ENCODE assay signal across 8 cellular contexts in genomic region chr19:7505682-7506384, GRCh38. TPM values are rescaled to one million over a fixed set of nuclear protein-coding genes. Genes with fewer than 3 reads are reported as not detected.
A peak's percentile ranks its signal among the peaks of the same experiment; 100 is the strongest.
DNase-seq lines count a peak whose midpoint lies in the region; ATAC-seq, FAIRE-seq and TF ChIP-seq lines count a peak whose summit lies in the region.

No MANE protein-coding gene starts in this region.

- CTCF ChIA-PET in CD4-positive, alpha-beta T cell (lab: Charles Lee), result no interaction called here
- CTCF ChIA-PET in WTC11 (lab: Charles Lee), result interaction anchor here (0.5 to 3.6 kb wide), 18 partner anchors 8 to 438 kb away, joined by 3 to 33 read pairs (median 4); partner anchors contain the start of genes MCOLN1, TIMM44, TRAPPC5 and ZNF358

- H3K4me3 Mint-ChIP-seq in CD4-positive, alpha-beta T cell, result no peak overlapping the region
- H3K4me3 Mint-ChIP-seq in WTC11, result peak overlapping the region; percentile 67

- H3K27ac ChIP-seq in CD4-positive, alpha-beta T cell (ENCODE audit: low read depth, low read length), result no peak overlapping the region
- no peak overlapping the region for H3K27ac ChIP-seq in iPS-18a (ENCODE audit: low read length)

- H3K9me3 ChIP-seq in CD4-positive, alpha-beta T cell (ENCODE audit: control insufficient read depth, low read length), result no peaks in the 10 kb centered on the region
- H3K9me3 ChIP-seq in HAP-1 (peaks cover 2% of the 10 kb centered on the region; the same call in 1 of the 2 replicates), iPS-18a (ENCODE audit: control insufficient read depth, low read depth, low read length) (no peaks in the 10 kb centered on the region)

- in situ Hi-C loops in HAP-1 (cut with MboI; ENCODE audit: low sequenced_read_pairs), result no loop called here

- H3K9ac ChIP-seq in iPS-18a (ENCODE audit: low read length), result no peak overlapping the region

- peaks cover 16% of the 10 kb centered on the region for H3K4me1 Mint-ChIP-seq in CD4-positive, alpha-beta T cell (ENCODE audit: low read depth)
- H3K4me1 Mint-ChIP-seq in WTC11, result peaks cover 19% of the 10 kb centered on the region

- peak in 1 of 10 experiments; percentile 10 for DNase-seq in CD4-positive, alpha-beta T cell
- peak in 1 of 2 experiments; percentile 74 for DNase-seq in HAP-1 (ENCODE audit: low spot score in 2 of 2)
- peak; percentile 88 for DNase-seq in WTC11 (ENCODE audit: low spot score)
- peak; percentile 54 for DNase-seq in urothelium cell line (ENCODE audit: low spot score)
- DNase-seq in D721Med (ENCODE audit: insufficient read length, low spot score), result no peak
- DNase-seq in Ammon's horn (ENCODE audit: low spot score), result no peak

- H3K27ac Mint-ChIP-seq in CD4-positive, alpha-beta T cell, result no peak overlapping the region
- no peak overlapping the region for H3K27ac Mint-ChIP-seq in WTC11

- no peak for FAIRE-seq in urothelium cell line (lab: Jason Lieb, UNC)
- no peak for FAIRE-seq in D721Med (lab: Jason Lieb, UNC)

- peaks cover 5% of the 10 kb centered on the region for H3K9me3 Mint-ChIP-seq in CD4-positive, alpha-beta T cell
- no peaks in the 10 kb centered on the region for H3K9me3 Mint-ChIP-seq in WTC11

- POLR2A ChIA-PET in CD4-positive, alpha-beta T cell (lab: Charles Lee), result interaction anchor here (0.8 kb wide), 2 partner anchors 9 to 17 kb away, joined by 3 read pairs; partner anchors contain the start of gene MCOLN1
- POLR2A ChIA-PET in WTC11 (lab: Charles Lee), result interaction anchor here (0.5 to 2.0 kb wide), 8 partner anchors 10 to 547 kb away, joined by 3 to 8 read pairs (median 3); partner anchors contain the start of genes MCOLN1, PEX11G and ZNF358

- peaks cover 14% of the 10 kb centered on the region; the same call in 1 of the 2 replicates for H3K4me1 ChIP-seq in HAP-1
- H3K4me1 ChIP-seq in iPS-18a (ENCODE audit: control insufficient read depth, low read depth, low read length), result peaks cover 3% of the 10 kb centered on the region

- H3K36me3 ChIP-seq in HAP-1 (replicated peaks) (no peaks in the 10 kb centered on the region), iPS-18a (ENCODE audit: control insufficient read depth, low read depth, low read length) (no peaks in the 10 kb centered on the region)

- no peak for TF ChIP-seq CTCF in CD4-positive, alpha-beta T cell (IDR thresholded peaks at IDR 0.05)
- TF ChIP-seq CTCF in WTC11 (IDR thresholded peaks at IDR 0.05) (no peak), D721Med (IDR thresholded peaks at IDR 0.05; ENCODE audit: insufficient read depth, missing control alignments) (no peak)

- intact Hi-C loops in CD4-positive, alpha-beta T cell (cut with DNase I, micrococcal nuclease), result no loop called here

- no peaks in the 10 kb centered on the region for H3K36me3 Mint-ChIP-seq in CD4-positive, alpha-beta T cell (ENCODE audit: low read depth)
- H3K36me3 Mint-ChIP-seq in WTC11, result no peaks in the 10 kb centered on the region

- peak overlapping the region; percentile 40 for H3K4me3 ChIP-seq in HAP-1
- H3K4me3 ChIP-seq in iPS-18a (ENCODE audit: low read length), result peak overlapping the region; percentile 51

- H3K27me3 Mint-ChIP-seq in CD4-positive, alpha-beta T cell, result peaks cover 59% of the 10 kb centered on the region
- H3K27me3 Mint-ChIP-seq in WTC11 (ENCODE audit: low read depth), result peaks cover 54% of the 10 kb centered on the region

- peaks cover 30% of the 10 kb centered on the region for H3K27me3 ChIP-seq in CD4-positive, alpha-beta T cell (ENCODE audit: control insufficient read depth, insufficient read depth, low read length)
- H3K27me3 ChIP-seq in HAP-1 (ENCODE audit: low read depth), result no peaks in the 10 kb centered on the region
- peaks cover 15% of the 10 kb centered on the region for H3K27me3 ChIP-seq in iPS-18a (ENCODE audit: control insufficient read depth, insufficient read depth, low read length)

- ATAC-seq in CD4-positive, alpha-beta T cell (ENCODE audit: poor library complexity), result peak; percentile 68
- peak; percentile 43 for ATAC-seq in WTC11
- ATAC-seq in GM21367 (IDR thresholded peaks at IDR 0.05; ENCODE audit: unreplicated experiment), result no peak

TF ChIP-seq in WTC11, 78 proteins besides CTCF, POLR2A, EP300 and RAD21:
- peak; percentile 28 for TF ChIP-seq FOXK1 (CRISPR knock-in tag; IDR thresholded peaks at IDR 0.05)
- TF ChIP-seq, protein P1, sequence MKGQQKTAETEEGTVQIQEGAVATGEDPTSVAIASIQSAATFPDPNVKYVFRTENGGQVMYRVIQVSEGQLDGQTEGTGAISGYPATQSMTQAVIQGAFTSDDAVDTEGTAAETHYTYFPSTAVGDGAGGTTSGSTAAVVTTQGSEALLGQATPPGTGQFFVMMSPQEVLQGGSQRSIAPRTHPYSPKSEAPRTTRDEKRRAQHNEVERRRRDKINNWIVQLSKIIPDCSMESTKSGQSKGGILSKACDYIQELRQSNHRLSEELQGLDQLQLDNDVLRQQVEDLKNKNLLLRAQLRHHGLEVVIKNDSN (CRISPR knock-in tag; IDR thresholded peaks at IDR 0.05), result peak; percentile 81; the same call in 1 of the 2 replicates
- TF ChIP-seq USF2 (CRISPR knock-in tag; IDR thresholded peaks at IDR 0.05), result peak; percentile 82
- TF ChIP-seq, protein P2, sequence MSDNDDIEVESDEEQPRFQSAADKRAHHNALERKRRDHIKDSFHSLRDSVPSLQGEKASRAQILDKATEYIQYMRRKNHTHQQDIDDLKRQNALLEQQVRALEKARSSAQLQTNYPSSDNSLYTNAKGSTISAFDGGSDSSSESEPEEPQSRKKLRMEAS (CRISPR knock-in tag; IDR thresholded peaks at IDR 0.05), result peak; percentile 80
- TF ChIP-seq, protein P3, sequence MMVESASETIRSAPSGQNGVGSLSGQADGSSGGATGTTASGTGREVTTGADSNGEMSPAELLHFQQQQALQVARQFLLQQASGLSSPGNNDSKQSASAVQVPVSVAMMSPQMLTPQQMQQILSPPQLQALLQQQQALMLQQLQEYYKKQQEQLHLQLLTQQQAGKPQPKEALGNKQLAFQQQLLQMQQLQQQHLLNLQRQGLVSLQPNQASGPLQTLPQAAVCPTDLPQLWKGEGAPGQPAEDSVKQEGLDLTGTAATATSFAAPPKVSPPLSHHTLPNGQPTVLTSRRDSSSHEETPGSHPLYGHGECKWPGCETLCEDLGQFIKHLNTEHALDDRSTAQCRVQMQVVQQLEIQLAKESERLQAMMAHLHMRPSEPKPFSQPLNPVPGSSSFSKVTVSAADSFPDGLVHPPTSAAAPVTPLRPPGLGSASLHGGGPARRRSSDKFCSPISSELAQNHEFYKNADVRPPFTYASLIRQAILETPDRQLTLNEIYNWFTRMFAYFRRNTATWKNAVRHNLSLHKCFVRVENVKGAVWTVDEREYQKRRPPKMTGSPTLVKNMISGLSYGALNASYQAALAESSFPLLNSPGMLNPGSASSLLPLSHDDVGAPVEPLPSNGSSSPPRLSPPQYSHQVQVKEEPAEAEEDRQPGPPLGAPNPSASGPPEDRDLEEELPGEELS (CRISPR knock-in tag; IDR thresholded peaks at IDR 0.05), result 0 out of 2 replicates have a peak, but pooled peaks have one; percentile 12
- TF ChIP-seq ZSCAN18 (CRISPR knock-in tag; IDR thresholded peaks at IDR 0.05), result no peak
- TF ChIP-seq, protein P4, sequence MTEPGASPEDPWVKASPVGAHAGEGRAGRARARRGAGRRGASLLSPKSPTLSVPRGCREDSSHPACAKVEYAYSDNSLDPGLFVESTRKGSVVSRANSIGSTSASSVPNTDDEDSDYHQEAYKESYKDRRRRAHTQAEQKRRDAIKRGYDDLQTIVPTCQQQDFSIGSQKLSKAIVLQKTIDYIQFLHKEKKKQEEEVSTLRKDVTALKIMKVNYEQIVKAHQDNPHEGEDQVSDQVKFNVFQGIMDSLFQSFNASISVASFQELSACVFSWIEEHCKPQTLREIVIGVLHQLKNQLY (CRISPR knock-in tag; IDR thresholded peaks at IDR 0.05), result no peak
- 0 out of 2 replicates have a peak, but pooled peaks have one; percentile 23 for TF ChIP-seq SP1 (CRISPR knock-in tag; conservative IDR thresholded peaks at IDR 0.05)

RNA-seq across cellular contexts. Expression of gene ZNF358, which starts 10.1 kb away (rescaled TPM):
- 1 to 10 TPM; 5.1 to 5.2 TPM for total RNA-seq in CD4-positive, alpha-beta T cell
- total RNA-seq in WTC11 (2021), result 37.5 to 47.5 TPM (median 47.3 TPM) in 3 replicates

RNA-seq across cellular contexts. Expression of gene MCOLN1, which starts 16.6 kb away (rescaled TPM):
- 1 to 10 TPM; 7.9 to 8.8 TPM for total RNA-seq in CD4-positive, alpha-beta T cell
- 15.0 to 19.7 TPM (median 16.7 TPM) in 3 replicates for total RNA-seq in WTC11 (2021)

RNA-seq across cellular contexts. Expression of gene PEX11G, which starts 17.0 kb away (rescaled TPM):
- total RNA-seq in CD4-positive, alpha-beta T cell, result not detected
- total RNA-seq in WTC11 (2021), result 4.3 to 5.9 TPM (median 5.7 TPM) in 3 replicates

RNA-seq across cellular contexts. Expression of gene PNPLA6, which starts 29.7 kb away (rescaled TPM):
- 10 to 100 TPM; 62.0 to 70.9 TPM for total RNA-seq in CD4-positive, alpha-beta T cell
- total RNA-seq in WTC11 (2021), result 149 to 156 TPM (median 150 TPM) in 3 replicates

Comparison
In these comparisons a context has a peak if more than half of its experiments do, and no peak if none do; other contexts are left out.
1. DNase-seq: peak in WTC11 (single experiment) and urothelium cell line (single experiment); none in D721Med (single experiment) and Ammon's horn (single experiment).